Comparison of ENCODE assay signal across 1 cellular context in genomic region chr9:121074370-121075250, GRCh38.
TF ChIP-seq lines count a peak whose summit lies in the region.

Gene CNTRL (plus strand): TSS chr9:121074955. CDS start chr9:121088327, 13,372 bp downstream.

TF ChIP-seq in H1, 55 proteins besides CTCF, POLR2A, EP300 and RAD21 (continued from another document):
- TF ChIP-seq NANOG (IDR thresholded peaks at IDR 0.05; ENCODE audit: insufficient read depth, low read depth, low read length, poor library complexity, severe bottlenecking) (no peak), CHD7 (IDR thresholded peaks at IDR 0.05; ENCODE audit: insufficient replicate concordance, low read length) (no peak), EZH2 (IDR thresholded peaks at IDR 0.05; ENCODE audit: low read depth, low read length, severe bottlenecking) (no peak), SUZ12 (IDR thresholded peaks at IDR 0.05; ENCODE audit: low read length) (no peak), MAFK (IDR thresholded peaks at IDR 0.05; ENCODE audit: low read depth, low read length) (no peak), ZNF274 (IDR thresholded peaks at IDR 0.05; ENCODE audit: borderline replicate concordance, extremely low read depth, low read length) (no peak), BACH1 (IDR thresholded peaks at IDR 0.05; ENCODE audit: low read length) (no peak), POLR2AphosphoS5 (IDR thresholded peaks at IDR 0.05; ENCODE audit: low read depth, low read length) (peak; percentile 73), KDM1A (IDR thresholded peaks at IDR 0.05; ENCODE audit: borderline replicate concordance, low read length) (peak; percentile 24), BCL11A (IDR thresholded peaks at IDR 0.05; ENCODE audit: low read depth in 2 of 2, low read length in 2 of 2) (no peak), MAX (IDR thresholded peaks at IDR 0.05) (peak; percentile 99), TEAD4 (IDR thresholded peaks at IDR 0.05; ENCODE audit: low read depth, low read length) (no peak; the same call in 1 of the 2 replicates), JUND (IDR thresholded peaks at IDR 0.05; ENCODE audit: low read length) (no peak), PHF8 (conservative IDR thresholded peaks at IDR 0.05; ENCODE audit: low read depth, low read length) (peak; percentile 81), SAP30 (IDR thresholded peaks at IDR 0.05; ENCODE audit: insufficient read depth, insufficient replicate concordance, low read length) (no peak), SRF (IDR thresholded peaks at IDR 0.05; ENCODE audit: low read depth, low read length) (no peak), CHD1 (IDR thresholded peaks at IDR 0.05; ENCODE audit: low read depth, low read length) (no peak), SP4 (IDR thresholded peaks at IDR 0.05; ENCODE audit: low read length) (peak; percentile 75; the same call in 1 of the 2 replicates), FOSL1 (IDR thresholded peaks at IDR 0.05; ENCODE audit: insufficient read depth, low read depth, low read length) (no peak), RNF2 (IDR thresholded peaks at IDR 0.05; ENCODE audit: borderline replicate concordance, low read depth, low read length, missing control alignments, poor library complexity, severe bottlenecking) (no peak), NRF1 (IDR thresholded peaks at IDR 0.05; ENCODE audit: low read depth, low read length) (no peak), ATF2 (IDR thresholded peaks at IDR 0.05; ENCODE audit: low read length) (no peak), EGR1 (IDR thresholded peaks at IDR 0.05; ENCODE audit: borderline replicate concordance, low read depth, low read length) (peak; percentile 89), RFX5 (IDR thresholded peaks at IDR 0.05; ENCODE audit: borderline replicate concordance, low read depth, low read length) (no peak), POU5F1 (IDR thresholded peaks at IDR 0.05; ENCODE audit: low read depth, low read length) (no peak), CBX5 (IDR thresholded peaks at IDR 0.05; ENCODE audit: low read depth, low read length) (no peak), CBX8 (IDR thresholded peaks at IDR 0.05; ENCODE audit: borderline replicate concordance, low read depth, low read length) (no peak), E2F6 (IDR thresholded peaks at IDR 0.05) (peak; percentile 100), RBBP5 (IDR thresholded peaks at IDR 0.05; ENCODE audit: borderline replicate concordance, low read depth, low read length) (no peak), SIRT6 (IDR thresholded peaks at IDR 0.05; ENCODE audit: low read length) (no peak), TAF1 (IDR thresholded peaks at IDR 0.05; ENCODE audit: low read depth, low read length) (peak; percentile 76), SP1 (IDR thresholded peaks at IDR 0.05; ENCODE audit: low read depth, low read length) (no peak), ATF3 (IDR thresholded peaks at IDR 0.05; ENCODE audit: insufficient read depth, low read depth, low read length) (no peak), CREB1 (IDR thresholded peaks at IDR 0.05) (0 out of 2 replicates have a peak, but pooled peaks have one; percentile 37), ASH2L (IDR thresholded peaks at IDR 0.05; ENCODE audit: low read length) (peak; percentile 92), HDAC2 (IDR thresholded peaks at IDR 0.05; ENCODE audit: borderline replicate concordance in 1 of 2, low read depth in 2 of 2, low read length in 2 of 2) (peak; percentile 37 to 44; a peak in 1 of 4 replicates), CHD2 (IDR thresholded peaks at IDR 0.05; ENCODE audit: low read length) (no peak), BRCA1 (IDR thresholded peaks at IDR 0.05; ENCODE audit: low read depth, low read length) (no peak), GTF2F1 (IDR thresholded peaks at IDR 0.05; ENCODE audit: borderline replicate concordance, low read depth, low read length) (no peak), CTBP2 (IDR thresholded peaks at IDR 0.05; ENCODE audit: borderline replicate concordance, insufficient read depth, insufficient read length, low read length) (peak; percentile 31), SIX5 (IDR thresholded peaks at IDR 0.05; ENCODE audit: low read depth, low read length) (no peak), KDM4A (IDR thresholded peaks at IDR 0.05; ENCODE audit: low read depth, low read length, severe bottlenecking) (peak; percentile 97), JUN (IDR thresholded peaks at IDR 0.05; ENCODE audit: low read depth, low read length) (no peak)
